Comparison of ENCODE assay signal across 8 cellular contexts in the genomic region with DNA sequence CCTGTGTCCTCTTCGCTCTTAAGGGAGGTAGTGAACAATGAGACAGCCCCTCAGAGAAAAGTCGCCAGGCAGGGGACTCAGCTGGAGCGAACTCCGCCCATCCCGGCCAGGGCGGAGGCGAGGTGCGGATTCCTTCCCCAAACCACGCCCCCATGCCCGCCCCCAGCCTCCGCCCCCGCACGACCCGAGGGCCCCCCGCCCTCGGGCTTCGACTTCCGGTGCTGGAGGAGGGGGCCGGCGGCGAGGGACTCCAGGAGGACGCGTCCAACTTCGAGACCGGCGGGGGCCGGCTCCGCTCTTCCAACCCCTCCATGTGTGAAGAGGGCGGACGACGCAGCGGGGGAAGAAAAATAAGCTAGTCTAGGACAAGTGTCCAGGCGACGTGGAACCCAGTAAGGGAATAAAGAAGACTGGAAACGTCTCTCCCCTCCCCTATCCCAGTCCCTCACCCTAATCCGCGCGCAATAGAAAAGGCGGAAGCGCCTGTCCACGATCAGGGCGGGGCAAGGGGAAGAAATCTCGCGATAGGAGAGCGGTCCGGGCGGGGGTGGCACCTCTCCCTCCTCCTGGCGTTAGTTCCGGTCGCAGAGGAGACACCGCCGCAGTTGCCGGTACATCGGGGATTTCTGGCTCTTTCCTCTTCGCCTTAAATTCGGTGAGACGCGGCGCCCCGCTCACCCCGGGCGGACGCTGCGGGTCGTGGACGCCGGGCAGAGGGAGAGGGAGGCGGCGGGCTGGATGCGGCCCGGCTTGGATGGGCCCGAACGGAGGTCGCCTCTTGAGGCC. TPM values are rescaled to one million over a fixed set of nuclear protein-coding genes. Genes with fewer than 3 reads are reported as not detected.
DNase-seq lines count a peak whose midpoint lies in the region; ATAC-seq and TF ChIP-seq lines count a peak whose summit lies in the region.

A gene (plus strand): TSS at position 575 of the 786 bp plus-strand sequence. CDS start 1,308 bp downstream, outside the sequence.

- H3K36me3 ChIP-seq in osteoblast (ENCODE audit: insufficient read depth, low read length): peaks cover 32% of the 10 kb centered on the region
- H3K36me3 ChIP-seq in thoracic aorta: peaks cover 16% of the 10 kb centered on the region

- peaks cover 49% of the 10 kb centered on the region for H3K4me1 Mint-ChIP-seq in activated naive CD8-positive, alpha-beta T cell (ENCODE audit: low read depth)

- DNase-seq in GM10248 (ENCODE audit: extremely low spot score) (peak; percentile 97), NCI-H1105 (lab: John Stamatoyannopoulos, UW) (peak; percentile 92), SKM-1 treated with dmso at 0.1 percent for 144 hours (lab: John Stamatoyannopoulos, UW; ENCODE audit: unreplicated experiment) (peak; percentile 96), glomerular visceral epithelial cell (ENCODE audit: extremely low spot score) (peak; percentile 98), osteoblast (ENCODE audit: insufficient read length, low spot score, missing footprints) (peak; percentile 95), thoracic aorta (ENCODE audit: low spot score) (peak; percentile 82)

- peak within 1 kb of the TSS; percentile 97 for H3K27ac Mint-ChIP-seq in activated naive CD8-positive, alpha-beta T cell

- ATAC-seq in HG02623 (IDR thresholded peaks at IDR 0.05; ENCODE audit: unreplicated experiment) (peak; percentile 67), thoracic aorta (ENCODE audit: insufficient number of reproducible peaks, low FRiP score, low read depth) (peak; percentile 96)

- H3K4me2 ChIP-seq in osteoblast (ENCODE audit: insufficient read depth, low read length): peak within 1 kb of the TSS; percentile 99

- POLR2A ChIA-PET in GM10248 (lab: Yijun Ruan, JAX): interaction anchor here (1.0 kb wide), 1 partner anchor 16 kb away, joined by 3 read pairs; no protein-coding TSS in a partner anchor

- H3K27me3 ChIP-seq in osteoblast (ENCODE audit: insufficient read depth, low read length): no peaks in the 10 kb centered on the region
- no peaks in the 10 kb centered on the region for H3K27me3 ChIP-seq in thoracic aorta (replicated peaks; ENCODE audit: insufficient read depth)

- CTCF ChIA-PET in GM10248 (lab: Yijun Ruan, JAX): no interaction called here

- H3K4me1 ChIP-seq in osteoblast (ENCODE audit: insufficient read depth, low read length) (peaks cover 44% of the 10 kb centered on the region), thoracic aorta (ENCODE audit: control insufficient read depth in 1 of 2, low read depth in 2 of 2) (peaks cover 29 to 45% of the 10 kb centered on the region in 2 donors)

- H3K9me3 ChIP-seq in osteoblast (ENCODE audit: low read depth, low read length): no peaks in the 10 kb centered on the region
- H3K9me3 ChIP-seq in thoracic aorta: no peaks in the 10 kb centered on the region

- peak within 1 kb of the TSS; percentile 78 for H2AFZ ChIP-seq in osteoblast (ENCODE audit: low read length)

- peak within 1 kb of the TSS; percentile 79 for H3K4me3 ChIP-seq in osteoblast (ENCODE audit: insufficient read depth, low read length)
- H3K4me3 ChIP-seq in thoracic aorta: peak within 1 kb of the TSS; percentile 97

- no peak for TF ChIP-seq CTCF in GM10248 (IDR thresholded peaks at IDR 0.05; ENCODE audit: control extremely low read depth, extremely low read depth, low read depth, missing control alignments)
- TF ChIP-seq CTCF in osteoblast (IDR thresholded peaks at IDR 0.05; ENCODE audit: extremely low read depth, low read depth, low read length): no peak
- no peak for TF ChIP-seq CTCF in thoracic aorta (IDR thresholded peaks at IDR 0.05)

- H3K27ac ChIP-seq in osteoblast (ENCODE audit: low read depth, low read length) (peak within 1 kb of the TSS; percentile 91), thoracic aorta (peak within 1 kb of the TSS; percentile 98 to 99)

- H3K4me3 Mint-ChIP-seq in activated naive CD8-positive, alpha-beta T cell: peak within 1 kb of the TSS; percentile 99

- no peaks in the 10 kb centered on the region for H3K27me3 Mint-ChIP-seq in activated naive CD8-positive, alpha-beta T cell

- H3K9me3 Mint-ChIP-seq in activated naive CD8-positive, alpha-beta T cell (ENCODE audit: low read depth): no peaks in the 10 kb centered on the region

- peaks cover 25% of the 10 kb centered on the region for H3K36me3 Mint-ChIP-seq in activated naive CD8-positive, alpha-beta T cell

- H3K79me2 ChIP-seq in osteoblast (ENCODE audit: insufficient read depth, low read length): peaks cover 48% of the 10 kb centered on the region

- peaks cover 37% of the 10 kb centered on the region for H4K20me1 ChIP-seq in osteoblast (ENCODE audit: insufficient read depth, low read length)

RNA-seq across cellular contexts. Expression of the gene that starts here (rescaled TPM):
- total RNA-seq in osteoblast (590 and 597 TPM in 2 replicates), thoracic aorta (100 to 1,000 TPM; 201 to 252 TPM)

Comparison
In these comparisons a context has a peak if more than half of its experiments do, and no peak if none do; other contexts are left out.
1. Peak in every context shown above with its lines: DNase-seq, ATAC-seq, H3K4me3 ChIP-seq and H3K27ac ChIP-seq.